Comparison of ENCODE assay signal across 1 cellular context in genomic region chr9:125795970-125796596, GRCh38.
TF ChIP-seq lines count a peak whose summit lies in the region.

No MANE protein-coding gene starts in this region.

TF ChIP-seq in GM12878, 131 proteins besides CTCF, POLR2A, EP300 and RAD21 (continued from another document):
- TF ChIP-seq RAD51 (IDR thresholded peaks at IDR 0.05): 0 out of 2 replicates have a peak, but pooled peaks have one; percentile 8
- no peak for TF ChIP-seq MEF2A (IDR thresholded peaks at IDR 0.05; ENCODE audit: insufficient read depth, low read depth, low read length)
- no peak for TF ChIP-seq ESRRA (IDR thresholded peaks at IDR 0.05; ENCODE audit: low read length)
- TF ChIP-seq SREBF2 (IDR thresholded peaks at IDR 0.05; ENCODE audit: low read length): no peak
- 0 out of 2 replicates have a peak, but pooled peaks have one; percentile 20 for TF ChIP-seq BMI1 (IDR thresholded peaks at IDR 0.05; ENCODE audit: borderline replicate concordance)
- TF ChIP-seq SUZ12 (IDR thresholded peaks at IDR 0.05; ENCODE audit: unreplicated experiment): no peak
- TF ChIP-seq, protein P1, sequence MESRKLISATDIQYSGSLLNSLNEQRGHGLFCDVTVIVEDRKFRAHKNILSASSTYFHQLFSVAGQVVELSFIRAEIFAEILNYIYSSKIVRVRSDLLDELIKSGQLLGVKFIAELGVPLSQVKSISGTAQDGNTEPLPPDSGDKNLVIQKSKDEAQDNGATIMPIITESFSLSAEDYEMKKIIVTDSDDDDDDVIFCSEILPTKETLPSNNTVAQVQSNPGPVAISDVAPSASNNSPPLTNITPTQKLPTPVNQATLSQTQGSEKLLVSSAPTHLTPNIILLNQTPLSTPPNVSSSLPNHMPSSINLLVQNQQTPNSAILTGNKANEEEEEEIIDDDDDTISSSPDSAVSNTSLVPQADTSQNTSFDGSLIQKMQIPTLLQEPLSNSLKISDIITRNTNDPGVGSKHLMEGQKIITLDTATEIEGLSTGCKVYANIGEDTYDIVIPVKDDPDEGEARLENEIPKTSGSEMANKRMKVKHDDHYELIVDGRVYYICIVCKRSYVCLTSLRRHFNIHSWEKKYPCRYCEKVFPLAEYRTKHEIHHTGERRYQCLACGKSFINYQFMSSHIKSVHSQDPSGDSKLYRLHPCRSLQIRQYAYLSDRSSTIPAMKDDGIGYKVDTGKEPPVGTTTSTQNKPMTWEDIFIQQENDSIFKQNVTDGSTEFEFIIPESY (IDR thresholded peaks at IDR 0.05): no peak
